Comparison of ENCODE assay signal across 11 cellular contexts in genomic region chr1:12201343-12202189, GRCh38. TPM values are rescaled to one million over a fixed set of nuclear protein-coding genes. Genes with fewer than 3 reads are reported as not detected.
DNase-seq lines count a peak whose midpoint lies in the region; ATAC-seq and TF ChIP-seq lines count a peak whose summit lies in the region.
"Had no signal": no experiment of that assay in that cellular context is flagged by ENCODE, and none has a peak within 500 bp of the region (broad histone marks: within the 10 kb centered on the region; RNA-seq: fewer than 3 reads in every experiment).

No MANE protein-coding gene starts in this region.

- H3K9me3 Mint-ChIP-seq in dendritic cell treated with granulocyte-macrophage colony-stimulating factor and Interleukin-4, amounts not matched to agents 40 ng/mL and 50 ng/mL, for 4 days, result no peaks in the 10 kb centered on the region
- no peaks in the 10 kb centered on the region for H3K9me3 Mint-ChIP-seq in stimulated activated naive CD8-positive, alpha-beta T cell treated with anti-CD3 and anti-CD28 coated beads, Interleukin-15, amount 100 ng/mL, for 72 hours
- no peaks in the 10 kb centered on the region for H3K9me3 Mint-ChIP-seq in endothelial cell (ENCODE audit: unreplicated experiment)

- ATAC-seq in Right ventricle myocardium inferior (no peak), left ventricle myocardium superior (no peak), HG03175 (IDR thresholded peaks at IDR 0.05; ENCODE audit: unreplicated experiment) (peak; percentile 43), HG03045 (IDR thresholded peaks at IDR 0.05; ENCODE audit: unreplicated experiment) (no peak)
- peak; percentile 66 for ATAC-seq in stimulated activated naive CD8-positive, alpha-beta T cell treated with anti-CD3 and anti-CD28 coated beads, Interleukin-15, amount 100 ng/mL, for 72 hours
- ATAC-seq: heart right ventricle had no signal

- H3K27me3 Mint-ChIP-seq in dendritic cell treated with granulocyte-macrophage colony-stimulating factor and Interleukin-4, amounts not matched to agents 40 ng/mL and 50 ng/mL, for 4 days, result no peaks in the 10 kb centered on the region
- H3K27me3 Mint-ChIP-seq in stimulated activated naive CD8-positive, alpha-beta T cell treated with anti-CD3 and anti-CD28 coated beads, Interleukin-15, amount 100 ng/mL, for 72 hours, result no peaks in the 10 kb centered on the region
- H3K27me3 Mint-ChIP-seq in endothelial cell (ENCODE audit: unreplicated experiment), result peaks cover 5% of the 10 kb centered on the region

- peaks cover 99% of the 10 kb centered on the region for H3K36me3 Mint-ChIP-seq in dendritic cell treated with granulocyte-macrophage colony-stimulating factor and Interleukin-4, amounts not matched to agents 40 ng/mL and 50 ng/mL, for 4 days (ENCODE audit: low read depth)
- H3K36me3 Mint-ChIP-seq in endothelial cell (ENCODE audit: low read depth, unreplicated experiment), result peaks cover 25% of the 10 kb centered on the region

- intact Hi-C loops in Right ventricle myocardium inferior (cut with DNase I), result no loop called here
- intact Hi-C loops in left ventricle myocardium superior (cut with micrococcal nuclease), result no loop called here
- intact Hi-C loops in dendritic cell treated with granulocyte-macrophage colony-stimulating factor and Interleukin-4, amounts not matched to agents 40 ng/mL and 50 ng/mL, for 4 days (cut with micrococcal nuclease), result no loop called here

- DNase-seq in Right ventricle myocardium inferior (ENCODE audit: missing footprints) (peak; percentile 22), left ventricle myocardium superior (no peak), endothelial cell (ENCODE audit: low spot score) (no peak), HUDEP-2 (lab: John Stamatoyannopoulos, UW; ENCODE audit: unreplicated experiment in 76 of 76) (no peak)
- DNase-seq in stimulated activated naive CD8-positive, alpha-beta T cell treated with anti-CD3 and anti-CD28 coated beads, Interleukin-15, amount 100 ng/mL, for 72 hours, result peak; percentile 47 to 58
- DNase-seq: heart right ventricle, NCI-H446 had no signal

- H3K4me1 Mint-ChIP-seq in dendritic cell treated with granulocyte-macrophage colony-stimulating factor and Interleukin-4, amounts not matched to agents 40 ng/mL and 50 ng/mL, for 4 days (ENCODE audit: low read depth), result peaks cover 16% of the 10 kb centered on the region
- peaks cover 99% of the 10 kb centered on the region for H3K4me1 Mint-ChIP-seq in stimulated activated naive CD8-positive, alpha-beta T cell treated with anti-CD3 and anti-CD28 coated beads, Interleukin-15, amount 100 ng/mL, for 72 hours
- no peaks in the 10 kb centered on the region for H3K4me1 Mint-ChIP-seq in endothelial cell (ENCODE audit: unreplicated experiment)

- TF ChIP-seq CTCF in endothelial cell (IDR thresholded peaks at IDR 0.05; ENCODE audit: unreplicated experiment), result no peak

- H3K27ac Mint-ChIP-seq in dendritic cell treated with granulocyte-macrophage colony-stimulating factor and Interleukin-4, amounts not matched to agents 40 ng/mL and 50 ng/mL, for 4 days, result peak overlapping the region; percentile 16
- H3K27ac Mint-ChIP-seq in stimulated activated naive CD8-positive, alpha-beta T cell treated with anti-CD3 and anti-CD28 coated beads, Interleukin-15, amount 100 ng/mL, for 72 hours, result peak overlapping the region in 1 of 2 donors; percentile 1
- no peak overlapping the region for H3K27ac Mint-ChIP-seq in endothelial cell (ENCODE audit: unreplicated experiment)

- no peak overlapping the region for H3K4me3 Mint-ChIP-seq in dendritic cell treated with granulocyte-macrophage colony-stimulating factor and Interleukin-4, amounts not matched to agents 40 ng/mL and 50 ng/mL, for 4 days
- peak overlapping the region; percentile 26 to 38 for H3K4me3 Mint-ChIP-seq in stimulated activated naive CD8-positive, alpha-beta T cell treated with anti-CD3 and anti-CD28 coated beads, Interleukin-15, amount 100 ng/mL, for 72 hours
- H3K4me3 Mint-ChIP-seq in endothelial cell (ENCODE audit: unreplicated experiment), result no peak overlapping the region

RNA-seq across cellular contexts. Expression of gene VPS13D, which starts 28.3 kb away (rescaled TPM):
- total RNA-seq in Right ventricle myocardium inferior, result 105 TPM
- 112 TPM for total RNA-seq in left ventricle myocardium superior
- total RNA-seq in endothelial cell (ENCODE audit: unreplicated experiment), result 37.8 TPM

RNA-seq across cellular contexts. Expression of gene TNFRSF1B, which starts 34.8 kb away (rescaled TPM):
- 19.0 TPM for total RNA-seq in Right ventricle myocardium inferior
- total RNA-seq in left ventricle myocardium superior, result 13.0 TPM
- total RNA-seq in endothelial cell (ENCODE audit: unreplicated experiment), result 142 TPM
- total RNA-seq: HT-29 had no signal

Comparison
In these comparisons a context has a peak if more than half of its experiments do, and no peak if none do; other contexts are left out.
1. DNase-seq: peak in Right ventricle myocardium inferior (single experiment) and stimulated activated naive CD8-positive, alpha-beta T cell treated with anti-CD3 and anti-CD28 coated beads, Interleukin-15, amount 100 ng/mL, for 72 hours (2 of 2); none in left ventricle myocardium superior (single experiment), endothelial cell (single experiment) and HUDEP-2 (0 of 76).
2. ATAC-seq: peak in HG03175 (single experiment) and stimulated activated naive CD8-positive, alpha-beta T cell treated with anti-CD3 and anti-CD28 coated beads, Interleukin-15, amount 100 ng/mL, for 72 hours (single experiment); none in Right ventricle myocardium inferior (single experiment), left ventricle myocardium superior (single experiment) and HG03045 (single experiment).
3. H3K4me3 Mint-ChIP-seq: peak in stimulated activated naive CD8-positive, alpha-beta T cell treated with anti-CD3 and anti-CD28 coated beads, Interleukin-15, amount 100 ng/mL, for 72 hours (2 of 2); none in dendritic cell treated with granulocyte-macrophage colony-stimulating factor and Interleukin-4, amounts not matched to agents 40 ng/mL and 50 ng/mL, for 4 days (single experiment) and endothelial cell (single experiment).